8 cellular contexts compared by ENCODE assay signal in the genomic region with DNA sequence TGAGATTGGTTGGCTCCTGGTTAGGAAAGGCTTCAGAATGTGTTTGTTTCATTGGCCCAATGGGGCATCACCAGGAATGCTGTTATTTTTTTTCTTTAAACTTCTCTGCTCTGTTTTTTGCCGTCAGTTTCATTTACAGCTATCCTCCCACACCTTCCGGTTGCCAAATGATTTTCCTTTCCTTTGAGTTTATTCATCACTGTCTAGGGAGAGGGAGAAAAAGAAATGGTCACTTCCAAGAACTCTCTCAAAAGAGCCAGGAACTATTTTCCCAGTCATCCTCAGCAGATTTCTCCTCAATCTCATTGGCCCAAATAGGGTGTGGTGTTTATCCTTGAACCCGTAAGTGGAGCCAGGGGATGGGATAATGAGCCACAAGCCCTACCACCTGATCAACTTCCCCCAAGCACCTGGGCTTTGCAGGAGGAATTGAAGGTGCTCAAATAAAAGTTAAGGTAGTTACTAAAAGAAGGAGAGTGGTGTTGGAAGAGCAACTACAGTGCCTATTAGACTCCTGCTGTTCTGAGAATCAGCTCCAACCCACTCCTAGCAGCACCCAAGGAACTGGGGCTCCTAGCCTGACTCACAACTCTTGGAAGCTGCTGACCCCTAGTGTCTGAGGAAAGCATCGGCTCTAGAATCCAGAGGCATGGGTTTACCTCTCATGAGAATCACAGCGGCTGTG. TPM values are rescaled to one million over a fixed set of nuclear protein-coding genes. Genes with fewer than 3 reads are reported as not detected.
DNase-seq lines count a peak whose midpoint lies in the region; ATAC-seq, FAIRE-seq and TF ChIP-seq lines count a peak whose summit lies in the region.
"Had no signal": no experiment of that assay in that cellular context is flagged by ENCODE, and none has a peak within 500 bp of the region (broad histone marks: within the 10 kb centered on the region; RNA-seq: fewer than 3 reads in every experiment).

No MANE protein-coding gene starts in this region.

- peak; percentile 72 for DNase-seq in NCI-H510A treated with DMSO at 0.1 percent for 48 hours (lab: John Stamatoyannopoulos, UW)
- peak; percentile 54 for DNase-seq in left ventricle myocardium superior
- peak; percentile 63 for DNase-seq in retinal pigment epithelial cell (ENCODE audit: low read depth)

- H3K27ac ChIP-seq in adipose tissue (ENCODE audit: low read depth, low read length) = peak overlapping the region; percentile 7
- H3K27ac ChIP-seq: epithelial cell of prostate had no signal

- intact Hi-C loops in left ventricle myocardium superior (cut with micrococcal nuclease) = loop anchor here (5.0 kb wide), 3 partner anchors 38 to 538 kb away; no protein-coding TSS in a partner anchor

- peak; percentile 98 for TF ChIP-seq CTCF in retinal pigment epithelial cell (conservative IDR thresholded peaks at IDR 0.05; ENCODE audit: low read depth, low read length)

- no peak overlapping the region for H3K4me3 ChIP-seq in retinal pigment epithelial cell (ENCODE audit: low read length)

- peak; percentile 97 for FAIRE-seq in G401.6 (lab: Jason Lieb, UNC)

- 34 to 38% (median 34%) methylated on average over 5 of the region's 5 CpGs for WGBS in adipose tissue, 3 donors

- ATAC-seq in GM21360 (IDR thresholded peaks at IDR 0.05; ENCODE audit: unreplicated experiment) (peak; percentile 99), HG03469 (IDR thresholded peaks at IDR 0.05; ENCODE audit: unreplicated experiment) (peak; percentile 95), left ventricle myocardium superior (peak; percentile 92)

RNA-seq across cellular contexts. Expression of gene SCHIP1, which starts 34.8 kb away (rescaled TPM):
- polyA plus RNA-seq in adipose tissue = 1 to 10 TPM in 1 of 3 donors, under 1 TPM in 2; 0.22 to 1.3 (median 0.66) TPM
- 56.3 TPM for total RNA-seq in left ventricle myocardium superior
